ENCODE assay signal across 1 cellular context in the genomic region with DNA sequence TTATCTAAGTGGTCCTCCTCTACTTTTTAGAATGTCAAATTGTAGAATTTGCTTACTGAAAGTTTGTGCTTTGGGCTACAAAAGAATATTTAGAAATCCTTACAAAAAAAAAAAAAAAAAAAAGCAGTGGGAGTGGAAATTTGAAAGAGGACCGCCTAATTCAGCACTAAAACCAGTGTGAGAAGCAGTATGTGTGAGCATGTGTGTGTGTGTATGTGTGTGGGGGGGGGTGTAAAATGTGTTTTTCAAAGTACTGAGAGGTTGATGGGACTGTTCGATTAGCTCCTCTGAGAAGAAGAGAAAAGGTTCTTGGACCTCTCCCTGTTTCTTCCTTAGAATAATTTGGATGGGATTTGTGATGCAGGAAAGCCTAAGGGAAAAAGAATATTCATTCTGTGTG.
TF ChIP-seq lines count a peak whose summit lies in the region.

A gene with protein sequence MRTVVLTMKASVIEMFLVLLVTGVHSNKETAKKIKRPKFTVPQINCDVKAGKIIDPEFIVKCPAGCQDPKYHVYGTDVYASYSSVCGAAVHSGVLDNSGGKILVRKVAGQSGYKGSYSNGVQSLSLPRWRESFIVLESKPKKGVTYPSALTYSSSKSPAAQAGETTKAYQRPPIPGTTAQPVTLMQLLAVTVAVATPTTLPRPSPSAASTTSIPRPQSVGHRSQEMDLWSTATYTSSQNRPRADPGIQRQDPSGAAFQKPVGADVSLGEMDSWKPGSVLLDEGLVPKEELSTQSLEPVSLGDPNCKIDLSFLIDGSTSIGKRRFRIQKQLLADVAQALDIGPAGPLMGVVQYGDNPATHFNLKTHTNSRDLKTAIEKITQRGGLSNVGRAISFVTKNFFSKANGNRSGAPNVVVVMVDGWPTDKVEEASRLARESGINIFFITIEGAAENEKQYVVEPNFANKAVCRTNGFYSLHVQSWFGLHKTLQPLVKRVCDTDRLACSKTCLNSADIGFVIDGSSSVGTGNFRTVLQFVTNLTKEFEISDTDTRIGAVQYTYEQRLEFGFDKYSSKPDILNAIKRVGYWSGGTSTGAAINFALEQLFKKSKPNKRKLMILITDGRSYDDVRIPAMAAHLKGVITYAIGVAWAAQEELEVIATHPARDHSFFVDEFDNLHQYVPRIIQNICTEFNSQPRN (plus strand): TSS at position 175 of the 400 bp plus-strand sequence. CDS start 19,664 bp downstream, outside the sequence.

TF ChIP-seq in endothelial cell of umbilical vein, 7 proteins besides CTCF, POLR2A, EP300 and RAD21:
- TF ChIP-seq FOS (IDR thresholded peaks at IDR 0.05; ENCODE audit: borderline replicate concordance, insufficient read depth, low read length) (no peak), EZH2 (IDR thresholded peaks at IDR 0.05; ENCODE audit: borderline replicate concordance, low read depth, low read length, severe bottlenecking) (no peak), POLR2AphosphoS5 (IDR thresholded peaks at IDR 0.05; ENCODE audit: insufficient read depth, low read depth, low read length) (no peak), GATA2 (IDR thresholded peaks at IDR 0.05; ENCODE audit: insufficient read depth, insufficient read length, low read depth, low read length) (no peak), JUN (IDR thresholded peaks at IDR 0.05; ENCODE audit: borderline replicate concordance, insufficient read depth, insufficient read length, low read depth) (no peak), MYC (IDR thresholded peaks at IDR 0.05; ENCODE audit: low read depth, low read length) (no peak)
- TF ChIP-seq, protein P1, sequence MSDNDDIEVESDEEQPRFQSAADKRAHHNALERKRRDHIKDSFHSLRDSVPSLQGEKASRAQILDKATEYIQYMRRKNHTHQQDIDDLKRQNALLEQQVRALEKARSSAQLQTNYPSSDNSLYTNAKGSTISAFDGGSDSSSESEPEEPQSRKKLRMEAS (IDR thresholded peaks at IDR 0.05; ENCODE audit: insufficient read depth, insufficient read length): no peak
